In genomic region chr5:132102944-132103343, GRCh38 we compare ENCODE assay signal across 11 cellular contexts. TPM values are rescaled to one million over a fixed set of nuclear protein-coding genes. Genes with fewer than 3 reads are reported as not detected.
A peak's percentile ranks its signal among the peaks of the same experiment; 100 is the strongest.
DNase-seq lines count a peak whose midpoint lies in the region; ATAC-seq and TF ChIP-seq lines count a peak whose summit lies in the region.
"Had no signal": no experiment of that assay in that cellular context is flagged by ENCODE, and none has a peak within 500 bp of the region (broad histone marks: within the 10 kb centered on the region; RNA-seq: fewer than 3 reads in every experiment).

No MANE protein-coding gene starts in this region.

- ATAC-seq in natural killer cell (no peak), GM21619 (IDR thresholded peaks at IDR 0.05; ENCODE audit: unreplicated experiment) (no peak), esophagus mucosa (no peak)

- no peaks in the 10 kb centered on the region for H3K27me3 ChIP-seq in CD4-positive, alpha-beta memory T cell (ENCODE audit: insufficient read depth, low read length)
- no peaks in the 10 kb centered on the region for H3K27me3 ChIP-seq in ascending aorta

- H3K4me3 ChIP-seq in CD4-positive, alpha-beta memory T cell (ENCODE audit: low read length in 2 of 2): peak overlapping the region; percentile 16 to 33
- H3K4me3 ChIP-seq in ascending aorta: no peak overlapping the region

- peaks cover 63 to 87% (median 76%) of the 10 kb centered on the region in 4 donors for H3K4me1 Mint-ChIP-seq in CD4-positive, alpha-beta memory T cell
- H3K4me1 Mint-ChIP-seq in IgD-negative memory B cell (peaks cover 50 to 64% (median 50%) of the 10 kb centered on the region in 3 donors), natural killer cell (peaks cover 74% of the 10 kb centered on the region in 2 donors)
- H3K4me1 Mint-ChIP-seq: nephron had no signal

- H3K27ac ChIP-seq in CD4-positive, alpha-beta memory T cell (ENCODE audit: low read depth, low read length): peak overlapping the region; percentile 80
- H3K27ac ChIP-seq in ascending aorta: peak overlapping the region; percentile 71 to 72

- no peak for TF ChIP-seq CTCF in ascending aorta (IDR thresholded peaks at IDR 0.05)
- TF ChIP-seq CTCF in natural killer cell (IDR thresholded peaks at IDR 0.05): no peak

- DNase-seq in CD4-positive, alpha-beta memory T cell: peak in 1 of 5 donors; percentile 43
- DNase-seq in ascending aorta (ENCODE audit: low spot score in 2 of 2): no peak
- no peak for DNase-seq in natural killer cell
- DNase-seq in NK-92 treated with Interleukin-12 subunit alpha and Interleukin-12 subunit beta, amount 100 ng/mL, for 24 hours (lab: John Stamatoyannopoulos, UW): no peak
- DNase-seq in NCI-H226: no peak
- DNase-seq: glutamatergic neuron had no signal

- CTCF ChIA-PET in CD4-positive, alpha-beta memory T cell (lab: Charles Lee; ENCODE audit: partially characterized antibody): interaction anchor here (0.7 to 3.7 kb wide), 16 partner anchors 9 to 87 kb away, joined by 3 to 17 read pairs (median 8); partner anchors contain the start of gene CSF2

- no peaks in the 10 kb centered on the region for H3K27me3 Mint-ChIP-seq in CD4-positive, alpha-beta memory T cell
- H3K27me3 Mint-ChIP-seq in IgD-negative memory B cell: no peaks in the 10 kb centered on the region
- no peaks in the 10 kb centered on the region for H3K27me3 Mint-ChIP-seq in natural killer cell (ENCODE audit: low read depth in 2 of 2)

- H3K36me3 Mint-ChIP-seq in CD4-positive, alpha-beta memory T cell: peaks cover 0 to 1% of the 10 kb centered on the region in 2 donors
- no peaks in the 10 kb centered on the region for H3K36me3 Mint-ChIP-seq in IgD-negative memory B cell
- H3K36me3 Mint-ChIP-seq in natural killer cell: no peaks in the 10 kb centered on the region

- peaks cover 82% of the 10 kb centered on the region for H3K4me1 ChIP-seq in CD4-positive, alpha-beta memory T cell (ENCODE audit: insufficient read depth, low read length)
- H3K4me1 ChIP-seq in ascending aorta: peaks cover 9 to 21% of the 10 kb centered on the region in 2 donors

- no peaks in the 10 kb centered on the region for H3K9me3 ChIP-seq in CD4-positive, alpha-beta memory T cell (ENCODE audit: control insufficient read depth in 1 of 2, low read length in 2 of 2)
- no peaks in the 10 kb centered on the region for H3K9me3 ChIP-seq in ascending aorta

- no peaks in the 10 kb centered on the region for H3K36me3 ChIP-seq in CD4-positive, alpha-beta memory T cell (ENCODE audit: insufficient read depth, low read length)
- no peaks in the 10 kb centered on the region for H3K36me3 ChIP-seq in ascending aorta

- H3K9me3 Mint-ChIP-seq in CD4-positive, alpha-beta memory T cell: no peaks in the 10 kb centered on the region
- H3K9me3 Mint-ChIP-seq in IgD-negative memory B cell (peaks cover 0 to 1% (median 0%) of the 10 kb centered on the region in 3 donors), natural killer cell (no peaks in the 10 kb centered on the region)
- H3K9me3 Mint-ChIP-seq: nephron had no signal

- peak overlapping the region; percentile 88 to 99 (median 94) for H3K27ac Mint-ChIP-seq in CD4-positive, alpha-beta memory T cell
- H3K27ac Mint-ChIP-seq in IgD-negative memory B cell (peak overlapping the region in 2 of 3 donors; percentile 76 to 86), natural killer cell (peak overlapping the region; percentile 92 to 94)
- H3K27ac Mint-ChIP-seq: nephron had no signal

- POLR2A ChIA-PET in CD4-positive, alpha-beta memory T cell (lab: Charles Lee; ENCODE audit: partially characterized antibody): interaction anchor here (0.7 to 5.6 kb wide), 11 partner anchors 9 to 467 kb away, joined by 3 to 27 read pairs (median 7); partner anchors contain the start of genes CSF2 and RAPGEF6

- peak overlapping the region in 7 of 8 donors; percentile 56 to 74 (median 69) for H3K4me3 Mint-ChIP-seq in CD4-positive, alpha-beta memory T cell
- H3K4me3 Mint-ChIP-seq in IgD-negative memory B cell (peak overlapping the region in 2 of 4 donors; percentile 31 to 83), natural killer cell (peak overlapping the region; percentile 71)
- H3K4me3 Mint-ChIP-seq: nephron had no signal

- intact Hi-C loops in CD4-positive, alpha-beta memory T cell (cut with micrococcal nuclease): loop anchor here (1.0 to 5.0 kb wide), 4 partner anchors 14 to 89 kb away; no protein-coding TSS in a partner anchor
- intact Hi-C loops in ascending aorta (cut with DNase I): loop anchor here (2.0 to 10.0 kb wide), 2 partner anchors 38 to 152 kb away; partner anchors contain the start of gene PDLIM4
- intact Hi-C loops in natural killer cell (cut with micrococcal nuclease): loop anchor here (1.0 to 10.0 kb wide), 4 partner anchors 32 to 818 kb away; partner anchors contain the start of gene IL3

RNA-seq across cellular contexts. Expression of gene CSF2, which starts 29.4 kb away (rescaled TPM):
- not detected for total RNA-seq in CD4-positive, alpha-beta memory T cell
- polyA plus RNA-seq in CD4-positive, alpha-beta memory T cell: under 1 TPM in 1 of 2 donors, not detected in 1; 0.77 TPM
- polyA plus RNA-seq in IgD-negative memory B cell: not detected
- total RNA-seq in ascending aorta: not detected
- total RNA-seq in natural killer cell: 1 to 10 TPM in 1 of 3 donors, under 1 TPM in 2; 0.65 to 1.2 (median 0.82) TPM
- not detected for total RNA-seq in esophagus mucosa
- total RNA-seq: NCI-H460 had no signal

RNA-seq across cellular contexts. Expression of gene IL3, which starts 42.5 kb away (rescaled TPM):
- total RNA-seq in CD4-positive, alpha-beta memory T cell: not detected
- polyA plus RNA-seq in CD4-positive, alpha-beta memory T cell: not detected
- not detected for polyA plus RNA-seq in IgD-negative memory B cell
- total RNA-seq in ascending aorta (not detected), natural killer cell (not detected), esophagus mucosa (not detected)
- total RNA-seq: NCI-H460 had no signal

Comparison
In these comparisons a context has a peak if more than half of its experiments do, and no peak if none do; other contexts are left out.
1. H3K4me3 ChIP-seq: peak in CD4-positive, alpha-beta memory T cell (2 of 2); none in ascending aorta (0 of 2).
2. Peak in every context shown above with its lines, with median percentiles within 50 percentile points of each other: H3K27ac Mint-ChIP-seq.